ENCODE assay signal across 8 cellular contexts in genomic region chr11:102345923-102346322, GRCh38. TPM values are rescaled to one million over a fixed set of nuclear protein-coding genes. Genes with fewer than 3 reads are reported as not detected.
DNase-seq lines count a peak whose midpoint lies in the region; ATAC-seq and TF ChIP-seq lines count a peak whose summit lies in the region.

No MANE protein-coding gene starts in this region.

- H3K27ac Mint-ChIP-seq in dendritic cell treated with granulocyte-macrophage colony-stimulating factor and Interleukin-4, amounts not matched to agents 40 ng/mL and 50 ng/mL, for 4 days: peak overlapping the region; percentile 94
- peak overlapping the region; percentile 97 to 99 for H3K27ac Mint-ChIP-seq in natural killer cell

- H3K9me2 ChIP-seq in PC-3 (replicated peaks; ENCODE audit: low read length): no peaks in the 10 kb centered on the region

- H4K20me1 ChIP-seq in PC-3 (ENCODE audit: low read length): peaks cover 9% of the 10 kb centered on the region

- BruUV-seq in PC-3 (replicated peaks; lab: Mats Ljungman, UMichigan): no TSS peak

- intact Hi-C loops in PC-3 (cut with micrococcal nuclease) (loop anchor here (1.0 to 10.0 kb wide), 8 partner anchors 39 to 431 kb away; partner anchors contain the start of genes ANGPTL5, CEP126, TMEM123 and YAP1), natural killer cell (cut with micrococcal nuclease) (loop anchor here (1.0 to 2.0 kb wide), 3 partner anchors 29 to 107 kb away; partner anchors contain the start of genes BIRC3 and TMEM123)
- intact Hi-C loops in dendritic cell treated with granulocyte-macrophage colony-stimulating factor and Interleukin-4, amounts not matched to agents 40 ng/mL and 50 ng/mL, for 4 days (cut with micrococcal nuclease): loop anchor here (2.0 kb wide), 2 partner anchors 57 to 107 kb away; partner anchors contain the start of gene TMEM123

- peaks cover 34% of the 10 kb centered on the region for H3K4me1 ChIP-seq in PC-3 (ENCODE audit: insufficient read depth, low read length)

- H3F3A ChIP-seq in PC-3 (ENCODE audit: low read length, unreplicated experiment): peaks cover 6% of the 10 kb centered on the region

- H3K4me1 Mint-ChIP-seq in dendritic cell treated with granulocyte-macrophage colony-stimulating factor and Interleukin-4, amounts not matched to agents 40 ng/mL and 50 ng/mL, for 4 days (ENCODE audit: low read depth): peaks cover 21% of the 10 kb centered on the region
- H3K4me1 Mint-ChIP-seq in natural killer cell: peaks cover 47 to 53% of the 10 kb centered on the region in 2 donors

- peak overlapping the region; percentile 88 for H3K4me3 ChIP-seq in PC-3 (ENCODE audit: low read length)

- no peaks in the 10 kb centered on the region for H3K9me3 ChIP-seq in PC-3 (ENCODE audit: low read length)

- H3K36me3 Mint-ChIP-seq in dendritic cell treated with granulocyte-macrophage colony-stimulating factor and Interleukin-4, amounts not matched to agents 40 ng/mL and 50 ng/mL, for 4 days (ENCODE audit: low read depth): peaks cover 28% of the 10 kb centered on the region
- peaks cover 6% of the 10 kb centered on the region for H3K36me3 Mint-ChIP-seq in natural killer cell

- H3K79me2 ChIP-seq in PC-3 (ENCODE audit: low read length): peaks cover 37% of the 10 kb centered on the region

- peak overlapping the region; percentile 84 for H3K4me2 ChIP-seq in PC-3 (ENCODE audit: low read length)

- TF ChIP-seq CTCF in PC-3 (conservative IDR thresholded peaks at IDR 0.05; ENCODE audit: low read depth, low read length): no peak
- TF ChIP-seq CTCF in natural killer cell (IDR thresholded peaks at IDR 0.05): no peak

- H3K27ac ChIP-seq in PC-3 (ENCODE audit: low read length) (peak overlapping the region; percentile 90), caudate nucleus (ENCODE audit: low read depth, low read length) (no peak overlapping the region)

- peak overlapping the region; percentile 49 for H3K4me3 Mint-ChIP-seq in dendritic cell treated with granulocyte-macrophage colony-stimulating factor and Interleukin-4, amounts not matched to agents 40 ng/mL and 50 ng/mL, for 4 days
- H3K4me3 Mint-ChIP-seq in natural killer cell: peak overlapping the region; percentile 98

- H3K9ac ChIP-seq in PC-3 (ENCODE audit: low read length): peak overlapping the region; percentile 91

- H3K36me3 ChIP-seq in PC-3 (ENCODE audit: low read depth, low read length): peaks cover 9% of the 10 kb centered on the region; the same call in 1 of the 2 replicates

- POLR2A ChIA-PET in PC-3 (lab: Charles Lee; ENCODE audit: unreplicated experiment): interaction anchor here (0.6 kb wide), 1 partner anchor 52 kb away, joined by 3 read pairs; no protein-coding TSS in a partner anchor

- peak; percentile 37 for ATAC-seq in GM18870 (IDR thresholded peaks at IDR 0.05; ENCODE audit: unreplicated experiment)
- ATAC-seq in PC-3: peak; percentile 31
- ATAC-seq in natural killer cell: no peak
- ATAC-seq in GM21825 (IDR thresholded peaks at IDR 0.05; ENCODE audit: unreplicated experiment): no peak

- peak overlapping the region; percentile 97 for H2AFZ ChIP-seq in PC-3 (ENCODE audit: low read length)

- no peaks in the 10 kb centered on the region for H3K27me3 ChIP-seq in PC-3 (ENCODE audit: low read length)

- no peaks in the 10 kb centered on the region for H3K9me3 Mint-ChIP-seq in dendritic cell treated with granulocyte-macrophage colony-stimulating factor and Interleukin-4, amounts not matched to agents 40 ng/mL and 50 ng/mL, for 4 days
- no peaks in the 10 kb centered on the region for H3K9me3 Mint-ChIP-seq in natural killer cell

- CTCF ChIA-PET in PC-3 (lab: Charles Lee): no interaction called here

- H3K27me3 Mint-ChIP-seq in dendritic cell treated with granulocyte-macrophage colony-stimulating factor and Interleukin-4, amounts not matched to agents 40 ng/mL and 50 ng/mL, for 4 days: no peaks in the 10 kb centered on the region
- H3K27me3 Mint-ChIP-seq in natural killer cell (ENCODE audit: low read depth in 2 of 2): no peaks in the 10 kb centered on the region

- peak; percentile 85 for DNase-seq in PC-3
- no peak for DNase-seq in natural killer cell
- no peak for DNase-seq in germinal center (ENCODE audit: low spot score)
- DNase-seq in caudate nucleus (lab: John Stamatoyannopoulos, UW): no peak
- DNase-seq in iPS-NIHi11 (ENCODE audit: low spot score): no peak

RNA-seq across cellular contexts. Expression of gene BIRC2, which starts 1.1 kb away (rescaled TPM):
- total RNA-seq in PC-3 (2014; rRNA removed) (36.1 and 42.6 TPM in 2 replicates), natural killer cell (100 to 1,000 TPM in 2 of 3 donors, 10 to 100 TPM in 1; 92.2 to 146 (median 111) TPM)

RNA-seq across cellular contexts. Expression of gene BIRC3, which starts 28.6 kb away (rescaled TPM):
- total RNA-seq in PC-3 (2014; rRNA removed) (3.9 and 4.2 TPM in 2 replicates), natural killer cell (10 to 100 TPM; 14.2 to 92.3 (median 20.1) TPM)

Comparison
In these comparisons a context has a peak if more than half of its experiments do, and no peak if none do; other contexts are left out.
1. ATAC-seq: peak in GM18870 (single experiment) and PC-3 (single experiment); none in natural killer cell (0 of 3) and GM21825 (single experiment).